Comparison of ENCODE assay signal across 17 cellular contexts in the genomic region with DNA sequence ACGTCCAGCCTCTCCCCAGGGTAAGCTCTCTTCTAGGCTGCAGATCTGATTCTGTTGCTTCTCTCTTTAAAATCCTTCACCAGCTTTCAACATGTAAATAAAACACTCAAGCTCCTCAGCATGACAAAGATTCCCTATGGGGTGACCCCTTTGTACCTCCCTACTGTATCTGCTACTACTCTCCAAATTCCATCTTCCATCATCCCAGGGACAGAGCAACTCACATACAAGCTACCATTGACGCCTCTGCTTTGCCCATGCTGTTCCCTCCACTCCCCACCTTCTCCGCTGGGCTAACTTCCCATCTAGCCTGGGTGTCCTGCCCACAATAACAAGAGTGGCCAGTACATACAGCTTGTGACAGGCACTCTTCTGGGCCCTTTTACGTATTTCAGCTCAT.
DNase-seq lines count a peak whose midpoint lies in the region; ATAC-seq and TF ChIP-seq lines count a peak whose summit lies in the region.
"Had no signal": no experiment of that assay in that cellular context is flagged by ENCODE, and none has a peak within 500 bp of the region (broad histone marks: within the 10 kb centered on the region; RNA-seq: fewer than 3 reads in every experiment).

No MANE protein-coding gene starts in this region.

- no peak overlapping the region for H3K4me3 ChIP-seq in HUES48 (ENCODE audit: low read depth, low read length)
- no peak overlapping the region for H3K4me3 ChIP-seq in endodermal cell (ENCODE audit: low read length)
- H3K4me3 ChIP-seq: A549, GM23248 had no signal

- no peak for TF ChIP-seq CTCF in endodermal cell (conservative IDR thresholded peaks at IDR 0.05)
- TF ChIP-seq CTCF in GM10266 (IDR thresholded peaks at IDR 0.05; ENCODE audit: control insufficient read depth, insufficient read depth, low read depth, missing control alignments) = no peak

- H3K9me3 ChIP-seq in HUES48 (ENCODE audit: control insufficient read depth, insufficient read depth, low read length) (no peaks in the 10 kb centered on the region), endodermal cell (ENCODE audit: control insufficient read depth, low read length) (no peaks in the 10 kb centered on the region)
- H3K9me3 ChIP-seq: A549, BE2C had no signal

- H3K27ac ChIP-seq in HUES48 (ENCODE audit: low read depth, low read length) (peak overlapping the region; percentile 56), endodermal cell (ENCODE audit: low read depth, low read length) (no peak overlapping the region)
- H3K27ac ChIP-seq: A549, C4-2B, GM23248, HL-60 had no signal

- no peaks in the 10 kb centered on the region for H3K27me3 ChIP-seq in HUES48 (ENCODE audit: control insufficient read depth, insufficient read depth, low read length)
- H3K27me3 ChIP-seq in endodermal cell (ENCODE audit: control insufficient read depth, insufficient read depth, low read length, poor library complexity, severe bottlenecking) = peaks cover 15% of the 10 kb centered on the region
- H3K27me3 ChIP-seq: BE2C had no signal

- no peak for ATAC-seq in activated T-cell treated with anti-CD3 and anti-CD28 coated beads, Interleukin-2, amount 50 U/mL, for 4 hours
- ATAC-seq in HG02884 (IDR thresholded peaks at IDR 0.05; ENCODE audit: unreplicated experiment) = no peak
- ATAC-seq: A549 had no signal

- WGBS in endodermal cell (ENCODE audit: insufficient coverage in 1 of 2, insufficient read length in 1 of 2), 2 experiments = 70 to 72% methylated on average over 3 to 4 of the region's 4 CpGs

- H3K27me3 Mint-ChIP-seq in endodermal cell (ENCODE audit: insufficient read depth) = peaks cover 13% of the 10 kb centered on the region
- H3K27me3 Mint-ChIP-seq in activated T-cell treated with anti-CD3 and anti-CD28 coated beads, Interleukin-2, amount 50 U/mL, for 4 hours (ENCODE audit: low read depth) = no peaks in the 10 kb centered on the region
- H3K27me3 Mint-ChIP-seq: CD4-positive, alpha-beta memory T cell had no signal

- no peak overlapping the region for H3K27ac Mint-ChIP-seq in endodermal cell
- H3K27ac Mint-ChIP-seq: CD4-positive, alpha-beta memory T cell; HFFc6 had no signal

- peaks cover 23% of the 10 kb centered on the region for H3K4me1 ChIP-seq in HUES48 (ENCODE audit: control insufficient read depth, insufficient read depth, low read length)
- no peaks in the 10 kb centered on the region for H3K4me1 ChIP-seq in endodermal cell (ENCODE audit: control insufficient read depth, insufficient read depth, low read length)
- H3K4me1 ChIP-seq: A549, BE2C had no signal

- DNase-seq in endodermal cell (peak; percentile 71), iPS-NIHi7 (ENCODE audit: extremely low spot score) (peak; percentile 45), GM10266 (ENCODE audit: extremely low spot score) (no peak)
- no peak for DNase-seq in activated T-cell treated with anti-CD3 and anti-CD28 coated beads, Interleukin-2, amount 50 U/mL, for 4 hours
- DNase-seq: BE2C; CD4-positive, alpha-beta memory T cell; DMS79; GM23248; HCEC 1CT; HFFc6; IMR-90; KBM-7 had no signal

- H3K4me3 Mint-ChIP-seq in endodermal cell = no peak overlapping the region
- no peak overlapping the region for H3K4me3 Mint-ChIP-seq in activated T-cell treated with anti-CD3 and anti-CD28 coated beads, Interleukin-2, amount 50 U/mL, for 4 hours
- H3K4me3 Mint-ChIP-seq: CD4-positive, alpha-beta memory T cell; HFFc6 had no signal

- no peaks in the 10 kb centered on the region for H3K36me3 Mint-ChIP-seq in endodermal cell (ENCODE audit: low read depth)
- H3K36me3 Mint-ChIP-seq in activated T-cell treated with anti-CD3 and anti-CD28 coated beads, Interleukin-2, amount 50 U/mL, for 4 hours (ENCODE audit: insufficient read depth) = no peaks in the 10 kb centered on the region
- H3K36me3 Mint-ChIP-seq: CD4-positive, alpha-beta memory T cell had no signal

- no peaks in the 10 kb centered on the region for H3K36me3 ChIP-seq in HUES48 (ENCODE audit: control insufficient read depth, insufficient read depth, low read length)
- H3K36me3 ChIP-seq in endodermal cell (ENCODE audit: control insufficient read depth, insufficient read depth, low read length) = no peaks in the 10 kb centered on the region
- H3K36me3 ChIP-seq: BE2C had no signal

- H3K9ac ChIP-seq in HUES48 (ENCODE audit: low read depth, low read length) (no peak overlapping the region), endodermal cell (ENCODE audit: extremely low read depth, low read length, poor library complexity, severe bottlenecking) (no peak overlapping the region)
- H3K9ac ChIP-seq: GM23248 had no signal

- H3K9me3 Mint-ChIP-seq in endodermal cell = no peaks in the 10 kb centered on the region
- H3K9me3 Mint-ChIP-seq in activated T-cell treated with anti-CD3 and anti-CD28 coated beads, Interleukin-2, amount 50 U/mL, for 4 hours = no peaks in the 10 kb centered on the region
- H3K9me3 Mint-ChIP-seq: HFFc6 had no signal

- peaks cover 5% of the 10 kb centered on the region for H3K4me1 Mint-ChIP-seq in endodermal cell
- no peaks in the 10 kb centered on the region for H3K4me1 Mint-ChIP-seq in activated T-cell treated with anti-CD3 and anti-CD28 coated beads, Interleukin-2, amount 50 U/mL, for 4 hours (ENCODE audit: low read depth)
- H3K4me1 Mint-ChIP-seq: CD4-positive, alpha-beta memory T cell had no signal

Comparison
In these comparisons a context has a peak if more than half of its experiments do, and no peak if none do; other contexts are left out.
1. DNase-seq: peak in endodermal cell (single experiment) and iPS-NIHi7 (single experiment); none in GM10266 (single experiment) and activated T-cell treated with anti-CD3 and anti-CD28 coated beads, Interleukin-2, amount 50 U/mL, for 4 hours (single experiment).